13 cellular contexts compared by ENCODE assay signal in the genomic region with DNA sequence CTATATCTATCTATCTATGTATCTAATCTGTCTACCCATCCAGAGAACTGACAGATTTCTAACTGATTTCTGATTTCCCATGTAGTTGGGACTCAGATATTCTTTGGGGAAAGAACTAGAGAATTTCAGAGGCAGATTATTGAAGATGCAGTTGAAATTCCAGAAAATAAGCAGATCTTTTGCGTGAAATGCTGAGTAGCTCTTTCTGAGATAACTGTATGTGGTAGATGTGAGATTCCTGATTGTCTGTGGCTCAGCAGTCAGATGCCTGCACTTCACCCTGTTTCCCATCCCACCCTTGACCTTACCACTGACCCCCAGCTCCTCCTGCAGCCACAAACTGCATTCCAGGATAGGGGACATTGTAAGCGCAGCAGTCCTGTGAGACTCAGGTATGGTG.
A peak's percentile ranks its signal among the peaks of the same experiment; 100 is the strongest.
DNase-seq lines count a peak whose midpoint lies in the region; ATAC-seq and TF ChIP-seq lines count a peak whose summit lies in the region.
"Had no signal": no experiment of that assay in that cellular context is flagged by ENCODE, and none has a peak within 500 bp of the region (broad histone marks: within the 10 kb centered on the region; RNA-seq: fewer than 3 reads in every experiment).

No MANE protein-coding gene starts in this region.

- no peak overlapping the region for H2BK12ac ChIP-seq in mesenchymal stem cell (ENCODE audit: low read length in 2 of 2)

- H3K27me3 Mint-ChIP-seq in stimulated activated naive CD8-positive, alpha-beta T cell treated with anti-CD3 and anti-CD28 coated beads, Interleukin-15, Interleukin-2, amounts not matched to agents 100 ng/mL and 50 ng/mL, for 24 hours = no peaks in the 10 kb centered on the region
- H3K27me3 Mint-ChIP-seq in stimulated activated naive CD8-positive, alpha-beta T cell treated with anti-CD3 and anti-CD28 coated beads, Interleukin-15, amount 100 ng/mL, for 72 hours = no peaks in the 10 kb centered on the region
- H3K27me3 Mint-ChIP-seq in WTC11 (ENCODE audit: low read depth) (no peaks in the 10 kb centered on the region), Caco-2 (ENCODE audit: insufficient read depth, unreplicated experiment) (no peaks in the 10 kb centered on the region)
- H3K27me3 Mint-ChIP-seq in activated naive CD4-positive, alpha-beta T cell treated with anti-CD3 and anti-CD28 coated beads, Interleukin-2, amount 10 ng/mL, durations not matched to agents 7 days and 5 days = no peaks in the 10 kb centered on the region
- H3K27me3 Mint-ChIP-seq: CD4-positive, alpha-beta T cell had no signal

- H3K4me3 Mint-ChIP-seq in stimulated activated naive CD8-positive, alpha-beta T cell treated with anti-CD3 and anti-CD28 coated beads, Interleukin-15, Interleukin-2, amounts not matched to agents 100 ng/mL and 50 ng/mL, for 24 hours = no peak overlapping the region
- H3K4me3 Mint-ChIP-seq in stimulated activated naive CD8-positive, alpha-beta T cell treated with anti-CD3 and anti-CD28 coated beads, Interleukin-15, amount 100 ng/mL, for 72 hours = no peak overlapping the region
- H3K4me3 Mint-ChIP-seq in WTC11 (no peak overlapping the region), Caco-2 (ENCODE audit: unreplicated experiment) (no peak overlapping the region)
- no peak overlapping the region for H3K4me3 Mint-ChIP-seq in activated naive CD4-positive, alpha-beta T cell treated with anti-CD3 and anti-CD28 coated beads, Interleukin-2, amount 10 ng/mL, durations not matched to agents 7 days and 5 days
- H3K4me3 Mint-ChIP-seq: CD4-positive, alpha-beta T cell had no signal

- peak overlapping the region; percentile 31 for H2AK5ac ChIP-seq in mesenchymal stem cell (ENCODE audit: low read length, severe bottlenecking)

- peak overlapping the region; percentile 59 for H4K91ac ChIP-seq in mesenchymal stem cell (ENCODE audit: low read length)

- H3K36me3 ChIP-seq in mesenchymal stem cell (ENCODE audit: control insufficient read depth in 1 of 2, insufficient read depth in 2 of 2, low read depth in 1 of 2, low read length in 2 of 2) = no peaks in the 10 kb centered on the region
- no peaks in the 10 kb centered on the region for H3K36me3 ChIP-seq in Caco-2 (ENCODE audit: control insufficient read depth, insufficient read depth, low read length)
- H3K36me3 ChIP-seq: BE2C, SJCRH30 had no signal

- H3K36me3 Mint-ChIP-seq in stimulated activated naive CD8-positive, alpha-beta T cell treated with anti-CD3 and anti-CD28 coated beads, Interleukin-15, Interleukin-2, amounts not matched to agents 100 ng/mL and 50 ng/mL, for 24 hours (ENCODE audit: low read depth) = no peaks in the 10 kb centered on the region
- H3K36me3 Mint-ChIP-seq in WTC11 (no peaks in the 10 kb centered on the region), Caco-2 (ENCODE audit: insufficient read depth, unreplicated experiment) (no peaks in the 10 kb centered on the region)
- H3K36me3 Mint-ChIP-seq in activated naive CD4-positive, alpha-beta T cell treated with anti-CD3 and anti-CD28 coated beads, Interleukin-2, amount 10 ng/mL, durations not matched to agents 7 days and 5 days = no peaks in the 10 kb centered on the region

- H3K4ac ChIP-seq in mesenchymal stem cell (ENCODE audit: low read depth in 1 of 2, low read length in 2 of 2) = no peak overlapping the region

- H2BK5ac ChIP-seq in mesenchymal stem cell (ENCODE audit: low read depth, low read length, poor library complexity, severe bottlenecking) = no peak overlapping the region

- no peak for DNase-seq in stimulated activated naive CD8-positive, alpha-beta T cell treated with anti-CD3 and anti-CD28 coated beads, Interleukin-15, amount 100 ng/mL, for 72 hours
- DNase-seq in WTC11 (ENCODE audit: low spot score) (no peak), mesenchymal stem cell (no peak), Caco-2 (no peak), HuH-7.5 (ENCODE audit: low spot score) (no peak), epidermal melanocyte (ENCODE audit: insufficient read length, low spot score) (no peak)
- no peak for DNase-seq in activated naive CD4-positive, alpha-beta T cell treated with anti-CD3 and anti-CD28 coated beads, Interleukin-2, amount 10 ng/mL, durations not matched to agents 7 days and 5 days
- DNase-seq: 8988T, GOT3 had no signal

- no peak overlapping the region for H3K18ac ChIP-seq in mesenchymal stem cell (ENCODE audit: low read depth in 1 of 2, low read length in 2 of 2)

- WGBS in mesenchymal stem cell = no CpG with 5 or more reads among the region's 2 CpGs

- peak overlapping the region in 1 of 2 experiments; percentile 73 for H3K14ac ChIP-seq in mesenchymal stem cell (ENCODE audit: low read length in 2 of 2)

- CTCF ChIA-PET in WTC11 (lab: Charles Lee) (interaction anchor here (0.7 to 2.2 kb wide), 2 partner anchors 106 to 442 kb away, joined by 5 to 7 read pairs; no protein-coding TSS in a partner anchor), Caco-2 (lab: Charles Lee) (no interaction called here)
- CTCF ChIA-PET in activated naive CD4-positive, alpha-beta T cell treated with anti-CD3 and anti-CD28 coated beads, Interleukin-2, amount 10 ng/mL, durations not matched to agents 7 days and 5 days (lab: Charles Lee) = interaction anchor here (2.1 to 2.3 kb wide), 2 partner anchors 441 to 651 kb away, joined by 6 to 17 read pairs; no protein-coding TSS in a partner anchor

- H4K8ac ChIP-seq in mesenchymal stem cell (ENCODE audit: low read length) = peak overlapping the region; percentile 64

- H2BK120ac ChIP-seq in mesenchymal stem cell (ENCODE audit: low read depth, low read length) = no peak overlapping the region

- BruUV-seq in Caco-2 (replicated peaks; lab: Mats Ljungman, UMichigan) = no TSS peak

- no peaks in the 10 kb centered on the region for H3K9me3 ChIP-seq in mesenchymal stem cell (ENCODE audit: control insufficient read depth, low read length)
- no peaks in the 10 kb centered on the region for H3K9me3 ChIP-seq in Caco-2
- H3K9me3 ChIP-seq: BE2C, SJCRH30 had no signal

- no peaks in the 10 kb centered on the region for H3K9me3 Mint-ChIP-seq in stimulated activated naive CD8-positive, alpha-beta T cell treated with anti-CD3 and anti-CD28 coated beads, Interleukin-15, Interleukin-2, amounts not matched to agents 100 ng/mL and 50 ng/mL, for 24 hours
- no peaks in the 10 kb centered on the region for H3K9me3 Mint-ChIP-seq in stimulated activated naive CD8-positive, alpha-beta T cell treated with anti-CD3 and anti-CD28 coated beads, Interleukin-15, amount 100 ng/mL, for 72 hours
- H3K9me3 Mint-ChIP-seq in WTC11 (peaks cover 2% of the 10 kb centered on the region), Caco-2 (ENCODE audit: unreplicated experiment) (no peaks in the 10 kb centered on the region)
- H3K9me3 Mint-ChIP-seq in activated naive CD4-positive, alpha-beta T cell treated with anti-CD3 and anti-CD28 coated beads, Interleukin-2, amount 10 ng/mL, durations not matched to agents 7 days and 5 days = no peaks in the 10 kb centered on the region
- H3K9me3 Mint-ChIP-seq: CD4-positive, alpha-beta T cell had no signal

- H3K4me3 ChIP-seq in mesenchymal stem cell (ENCODE audit: insufficient read depth in 1 of 2, low read depth in 1 of 2, low read length in 2 of 2) (no peak overlapping the region), Caco-2 (ENCODE audit: low read depth, low read length) (no peak overlapping the region)
- H3K4me3 ChIP-seq: SJCRH30 had no signal

- no peak overlapping the region for H2AFZ ChIP-seq in mesenchymal stem cell (ENCODE audit: low read depth, low read length)

- TF ChIP-seq CTCF in WTC11 (IDR thresholded peaks at IDR 0.05) (no peak), Caco-2 (IDR thresholded peaks at IDR 0.05; ENCODE audit: insufficient read depth in 1 of 2, low read depth in 1 of 2, low read length in 1 of 2, severe bottlenecking in 1 of 2, unreplicated experiment in 1 of 2) (no peak)

- no peak overlapping the region for H3K4me2 ChIP-seq in mesenchymal stem cell (ENCODE audit: low read length, poor library complexity, severe bottlenecking)

- H3K27ac ChIP-seq in mesenchymal stem cell (ENCODE audit: low read length, poor library complexity, severe bottlenecking) = no peak overlapping the region
- H3K27ac ChIP-seq: SJCRH30 had no signal

- peaks cover 8% of the 10 kb centered on the region for H3K4me1 Mint-ChIP-seq in stimulated activated naive CD8-positive, alpha-beta T cell treated with anti-CD3 and anti-CD28 coated beads, Interleukin-15, Interleukin-2, amounts not matched to agents 100 ng/mL and 50 ng/mL, for 24 hours (ENCODE audit: low read depth)
- H3K4me1 Mint-ChIP-seq in stimulated activated naive CD8-positive, alpha-beta T cell treated with anti-CD3 and anti-CD28 coated beads, Interleukin-15, amount 100 ng/mL, for 72 hours = peaks cover 18% of the 10 kb centered on the region
- H3K4me1 Mint-ChIP-seq in WTC11 = peaks cover 12% of the 10 kb centered on the region
- no peaks in the 10 kb centered on the region for H3K4me1 Mint-ChIP-seq in Caco-2 (ENCODE audit: low read depth, unreplicated experiment)
- H3K4me1 Mint-ChIP-seq in activated naive CD4-positive, alpha-beta T cell treated with anti-CD3 and anti-CD28 coated beads, Interleukin-2, amount 10 ng/mL, durations not matched to agents 7 days and 5 days = peaks cover 7% of the 10 kb centered on the region

- no peak for ATAC-seq in stimulated activated naive CD8-positive, alpha-beta T cell treated with anti-CD3 and anti-CD28 coated beads, Interleukin-15, amount 100 ng/mL, for 72 hours
- peak; percentile 52 for ATAC-seq in WTC11

- peak overlapping the region; percentile 4 for H3K27ac Mint-ChIP-seq in stimulated activated naive CD8-positive, alpha-beta T cell treated with anti-CD3 and anti-CD28 coated beads, Interleukin-15, Interleukin-2, amounts not matched to agents 100 ng/mL and 50 ng/mL, for 24 hours
- H3K27ac Mint-ChIP-seq in stimulated activated naive CD8-positive, alpha-beta T cell treated with anti-CD3 and anti-CD28 coated beads, Interleukin-15, amount 100 ng/mL, for 72 hours = no peak overlapping the region
- H3K27ac Mint-ChIP-seq in WTC11 (no peak overlapping the region), Caco-2 (ENCODE audit: unreplicated experiment) (no peak overlapping the region)
- H3K27ac Mint-ChIP-seq in activated naive CD4-positive, alpha-beta T cell treated with anti-CD3 and anti-CD28 coated beads, Interleukin-2, amount 10 ng/mL, durations not matched to agents 7 days and 5 days = no peak overlapping the region
- H3K27ac Mint-ChIP-seq: CD4-positive, alpha-beta T cell had no signal

- H3K27me3 ChIP-seq in mesenchymal stem cell (ENCODE audit: control insufficient read depth in 1 of 2, insufficient read depth in 1 of 2, low read length in 2 of 2) = no peaks in the 10 kb centered on the region
- no peaks in the 10 kb centered on the region for H3K27me3 ChIP-seq in Caco-2 (replicated peaks; ENCODE audit: control insufficient read depth, insufficient read depth, low read length)
- H3K27me3 ChIP-seq: BE2C, SJCRH30 had no signal

- H3K4me1 ChIP-seq in mesenchymal stem cell (ENCODE audit: control insufficient read depth, insufficient read depth, low read depth, low read length) (peaks cover 15% of the 10 kb centered on the region), Caco-2 (peaks cover 21% of the 10 kb centered on the region)
- H3K4me1 ChIP-seq: BE2C had no signal

- H3K9ac ChIP-seq in mesenchymal stem cell (ENCODE audit: low read length) = peak overlapping the region; percentile 1

- intact Hi-C loops in Caco-2 (cut with micrococcal nuclease; ENCODE audit: unreplicated experiment) = loop anchor here (1.0 to 10.0 kb wide), 6 partner anchors 63 to 755 kb away; partner anchors contain the start of gene DGKH

- POLR2A ChIA-PET in WTC11 (lab: Charles Lee) (interaction anchor here (0.6 kb wide), 1 partner anchor 251 kb away, joined by 3 read pairs; no protein-coding TSS in a partner anchor), Caco-2 (lab: Charles Lee) (no interaction called here)

- no peak overlapping the region for H3K23ac ChIP-seq in mesenchymal stem cell (ENCODE audit: low read length in 2 of 2)

- peaks cover 29% of the 10 kb centered on the region for H3K79me1 ChIP-seq in mesenchymal stem cell (replicated peaks; ENCODE audit: low read length, poor library complexity, severe bottlenecking)

- H2BK15ac ChIP-seq in mesenchymal stem cell (ENCODE audit: low read depth, poor library complexity, severe bottlenecking) = no peak overlapping the region
